Comparison of ENCODE assay signal across 15 cellular contexts in the genomic region with DNA sequence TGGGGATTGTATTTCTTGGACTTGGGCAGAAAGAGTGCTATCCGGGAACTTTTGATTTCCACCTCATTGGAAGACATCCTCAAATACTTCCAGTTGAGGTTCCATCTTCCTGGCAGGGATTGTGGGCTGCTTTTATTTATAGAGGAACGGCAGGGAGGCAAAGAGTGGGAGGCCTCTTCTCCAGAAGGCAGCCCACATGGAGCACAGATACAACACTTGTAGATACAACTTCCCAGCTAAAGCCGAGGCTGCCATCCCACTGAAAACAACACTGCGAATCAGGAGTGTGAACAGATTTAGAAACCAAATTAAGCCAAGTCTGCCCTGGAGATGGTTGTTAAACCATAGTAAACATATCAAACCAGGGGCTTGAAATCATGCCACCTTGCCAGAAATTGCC.
DNase-seq lines count a peak whose midpoint lies in the region; ATAC-seq and TF ChIP-seq lines count a peak whose summit lies in the region.
"Had no signal": no experiment of that assay in that cellular context is flagged by ENCODE, and none has a peak within 500 bp of the region (broad histone marks: within the 10 kb centered on the region; RNA-seq: fewer than 3 reads in every experiment).

No MANE protein-coding gene starts in this region.

- TF ChIP-seq CTCF in HEK293 (tag by site-specific recombination; IDR thresholded peaks at IDR 0.05) (no peak), spleen (IDR thresholded peaks at IDR 0.05 in 8 of 11, conservative IDR thresholded peaks at IDR 0.05 in 3 of 11) (no peak)

- peak overlapping the region; percentile 78 for H3K9ac ChIP-seq in skeletal muscle satellite cell (ENCODE audit: low read depth, low read length)
- H3K9ac ChIP-seq: BLaER1 had no signal

- 80 to 93% (median 88%) methylated on average over 4 of the region's 4 CpGs for WGBS in spleen, 5 donors

- H3K27ac ChIP-seq in HEK293 (ENCODE audit: extremely low read depth, low read depth, low read length): no peak overlapping the region
- H3K27ac ChIP-seq in spleen: no peak overlapping the region
- H3K27ac ChIP-seq: BLaER1, C4-2B had no signal

- H3K27me3 ChIP-seq in skeletal muscle satellite cell (ENCODE audit: control insufficient read depth, insufficient read depth, low read length) (no peaks in the 10 kb centered on the region), spleen (replicated peaks in 1 of 7) (no peaks in the 10 kb centered on the region)
- H3K27me3 ChIP-seq: BLaER1 had no signal

- intact Hi-C loops in spleen (cut with DNase I; ENCODE audit: low total_unique reads) (no loop called here), Right ventricle myocardium inferior (cut with DNase I) (no loop called here)

- H3K4me3 ChIP-seq in HEK293 (ENCODE audit: low read depth, low read length) (no peak overlapping the region), skeletal muscle satellite cell (ENCODE audit: low read length) (no peak overlapping the region), spleen (no peak overlapping the region)
- H3K4me3 ChIP-seq: BLaER1, HAP-1 had no signal

- TF ChIP-seq POLR2A in spleen (IDR thresholded peaks at IDR 0.05): no peak

- POLR2A ChIA-PET in HEK293 (lab: Yijun Ruan, JAX): no interaction called here

- DNase-seq in middle frontal gyrus (ENCODE audit: extremely low spot score, low spot score) (peak; percentile 31), spleen (no peak), hypothalamus (lab: John Stamatoyannopoulos, UW) (no peak), Right ventricle myocardium inferior (ENCODE audit: missing footprints) (no peak)
- DNase-seq: Caco-2; CD4-positive, CD25-positive, alpha-beta regulatory T cell; CD8-positive, alpha-beta T cell; DMS153; DND-41; GOT3 had no signal

- CTCF ChIA-PET in HEK293 (lab: Yijun Ruan, JAX): no interaction called here

- no peak for ATAC-seq in Right ventricle myocardium inferior
- ATAC-seq: CD8-positive, alpha-beta T cell had no signal

- H3K36me3 ChIP-seq in HEK293 (ENCODE audit: control insufficient read depth in 2 of 2, insufficient read depth in 1 of 2, low read length in 2 of 2) (no peaks in the 10 kb centered on the region), skeletal muscle satellite cell (ENCODE audit: insufficient read depth, low read length) (no peaks in the 10 kb centered on the region), spleen (no peaks in the 10 kb centered on the region)
- H3K36me3 ChIP-seq: BLaER1, HAP-1 had no signal

- H3K4me1 ChIP-seq in HEK293 (ENCODE audit: control insufficient read depth, insufficient read depth, low read length) (peaks cover 6% of the 10 kb centered on the region), skeletal muscle satellite cell (ENCODE audit: control insufficient read depth, insufficient read depth, low read length) (peaks cover 41% of the 10 kb centered on the region), spleen (no peaks in the 10 kb centered on the region)
- H3K4me1 ChIP-seq: Caco-2, HAP-1 had no signal

- H3K9me3 ChIP-seq in HEK293 (ENCODE audit: control insufficient read depth, insufficient read depth, low read depth, low read length) (no peaks in the 10 kb centered on the region), skeletal muscle satellite cell (replicated peaks; ENCODE audit: low read length) (no peaks in the 10 kb centered on the region), spleen (no peaks in the 10 kb centered on the region)
- H3K9me3 ChIP-seq: BLaER1, Caco-2, HAP-1 had no signal

- H3K4me2 ChIP-seq in skeletal muscle satellite cell (ENCODE audit: low read length): no peak overlapping the region

TF ChIP-seq in HEK293, 187 proteins besides CTCF, POLR2A, EP300 and RAD21:
- peak; percentile 35 for TF ChIP-seq ZFHX2 (tag by site-specific recombination; conservative IDR thresholded peaks at IDR 0.05)
- TF ChIP-seq, protein P1, sequence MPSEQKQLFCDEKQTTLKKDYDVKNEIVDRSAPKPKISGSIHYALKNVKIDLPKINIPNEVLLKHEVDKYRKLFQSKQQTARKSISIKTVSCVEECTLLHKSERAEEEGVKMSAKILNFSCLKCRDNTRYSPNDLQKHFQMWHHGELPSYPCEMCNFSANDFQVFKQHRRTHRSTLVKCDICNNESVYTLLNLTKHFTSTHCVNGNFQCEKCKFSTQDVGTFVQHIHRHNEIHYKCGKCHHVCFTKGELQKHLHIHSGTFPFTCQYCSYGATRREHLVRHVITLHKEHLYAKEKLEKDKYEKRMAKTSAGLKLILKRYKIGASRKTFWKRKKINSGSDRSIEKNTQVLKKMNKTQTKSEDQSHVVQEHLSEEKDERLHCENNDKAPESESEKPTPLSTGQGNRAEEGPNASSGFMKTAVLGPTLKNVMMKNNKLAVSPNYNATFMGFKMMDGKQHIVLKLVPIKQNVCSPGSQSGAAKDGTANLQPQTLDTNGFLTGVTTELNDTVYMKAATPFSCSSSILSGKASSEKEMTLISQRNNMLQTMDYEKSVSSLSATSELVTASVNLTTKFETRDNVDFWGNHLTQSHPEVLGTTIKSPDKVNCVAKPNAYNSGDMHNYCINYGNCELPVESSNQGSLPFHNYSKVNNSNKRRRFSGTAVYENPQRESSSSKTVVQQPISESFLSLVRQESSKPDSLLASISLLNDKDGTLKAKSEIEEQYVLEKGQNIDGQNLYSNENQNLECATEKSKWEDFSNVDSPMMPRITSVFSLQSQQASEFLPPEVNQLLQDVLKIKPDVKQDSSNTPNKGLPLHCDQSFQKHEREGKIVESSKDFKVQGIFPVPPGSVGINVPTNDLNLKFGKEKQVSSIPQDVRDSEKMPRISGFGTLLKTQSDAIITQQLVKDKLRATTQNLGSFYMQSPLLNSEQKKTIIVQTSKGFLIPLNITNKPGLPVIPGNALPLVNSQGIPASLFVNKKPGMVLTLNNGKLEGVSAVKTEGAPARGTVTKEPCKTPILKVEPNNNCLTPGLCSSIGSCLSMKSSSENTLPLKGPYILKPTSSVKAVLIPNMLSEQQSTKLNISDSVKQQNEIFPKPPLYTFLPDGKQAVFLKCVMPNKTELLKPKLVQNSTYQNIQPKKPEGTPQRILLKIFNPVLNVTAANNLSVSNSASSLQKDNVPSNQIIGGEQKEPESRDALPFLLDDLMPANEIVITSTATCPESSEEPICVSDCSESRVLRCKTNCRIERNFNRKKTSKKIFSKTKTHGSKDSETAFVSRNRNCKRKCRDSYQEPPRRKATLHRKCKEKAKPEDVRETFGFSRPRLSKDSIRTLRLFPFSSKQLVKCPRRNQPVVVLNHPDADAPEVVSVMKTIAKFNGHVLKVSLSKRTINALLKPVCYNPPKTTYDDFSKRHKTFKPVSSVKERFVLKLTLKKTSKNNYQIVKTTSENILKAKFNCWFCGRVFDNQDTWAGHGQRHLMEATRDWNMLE (tag by site-specific recombination; conservative IDR thresholded peaks at IDR 0.05; ENCODE audit: low read depth): no peak
TF ChIP-seq in HEK293: peak in this region for 1.
